8 cellular contexts compared by ENCODE assay signal in genomic region chr6:13428528-13429405, GRCh38. TPM values are rescaled to one million over a fixed set of nuclear protein-coding genes. Genes with fewer than 3 reads are reported as not detected.
DNase-seq lines count a peak whose midpoint lies in the region; ATAC-seq and TF ChIP-seq lines count a peak whose summit lies in the region.

No MANE protein-coding gene starts in this region.

- H3K27ac Mint-ChIP-seq in WTC11 = peak overlapping the region; percentile 73; the same call in 1 of the 2 replicates

- POLR2A ChIA-PET in WTC11 (lab: Charles Lee) = interaction anchor here (0.6 to 1.1 kb wide), 2 partner anchors 127 to 133 kb away, joined by 3 read pairs; no protein-coding TSS in a partner anchor

- peak; percentile 61 for DNase-seq in activated CD8-positive, alpha-beta memory T cell treated with anti-CD3 and anti-CD28 coated beads, Interleukin-2, amount 50 U/mL, for 48 hours
- no peak for DNase-seq in activated CD8-positive, alpha-beta memory T cell treated with anti-CD3 and anti-CD28 coated beads, Interleukin-2, amount 50 U/mL, for 4 hours
- DNase-seq in WTC11 (ENCODE audit: low spot score) (peak; percentile 29), sciatic nerve (ENCODE audit: low spot score) (no peak), A172 (ENCODE audit: low spot score) (no peak), DMS53 treated with DMSO at 0.1 percent for 48 hours (lab: John Stamatoyannopoulos, UW; ENCODE audit: unreplicated experiment) (no peak), COLO668 (lab: John Stamatoyannopoulos, UW; ENCODE audit: unreplicated experiment) (no peak)

- peaks cover 69% of the 10 kb centered on the region for H3K4me1 Mint-ChIP-seq in WTC11

- no peak overlapping the region for H3K4me3 Mint-ChIP-seq in WTC11

- H3K9me3 Mint-ChIP-seq in WTC11 = no peaks in the 10 kb centered on the region

- intact Hi-C loops in sciatic nerve (cut with DNase I) = no loop called here

- ATAC-seq in HG02763 (IDR thresholded peaks at IDR 0.05; ENCODE audit: unreplicated experiment) (peak; percentile 25), WTC11 (peak; percentile 58), sciatic nerve (peak; percentile 36)

- H3K27me3 Mint-ChIP-seq in WTC11 (ENCODE audit: low read depth) = no peaks in the 10 kb centered on the region

- no peak for TF ChIP-seq CTCF in WTC11 (IDR thresholded peaks at IDR 0.05)

- CTCF ChIA-PET in WTC11 (lab: Charles Lee) = interaction anchor here (0.7 to 1.8 kb wide), 13 partner anchors 11 to 187 kb away, joined by 3 to 8 read pairs (median 4); partner anchors contain the start of genes NOL7, SIRT5 and TBC1D7

- no peaks in the 10 kb centered on the region for H3K36me3 Mint-ChIP-seq in WTC11

TF ChIP-seq in WTC11, 78 proteins besides CTCF, POLR2A, EP300 and RAD21 (continues in another document):
- TF ChIP-seq ARID4B (CRISPR knock-in tag; IDR thresholded peaks at IDR 0.05; ENCODE audit: borderline replicate concordance) = no peak
- TF ChIP-seq RELA (CRISPR knock-in tag; IDR thresholded peaks at IDR 0.05; ENCODE audit: borderline replicate concordance) = no peak
- no peak for TF ChIP-seq JUN (CRISPR knock-in tag; IDR thresholded peaks at IDR 0.05)
- TF ChIP-seq CDX4 (CRISPR knock-in tag; IDR thresholded peaks at IDR 0.05; ENCODE audit: borderline replicate concordance) = no peak
- TF ChIP-seq ZNF425 (CRISPR knock-in tag; conservative IDR thresholded peaks at IDR 0.05) = no peak
- no peak for TF ChIP-seq PRDM15 (CRISPR knock-in tag; IDR thresholded peaks at IDR 0.05)
- TF ChIP-seq JAZF1 (CRISPR knock-in tag; IDR thresholded peaks at IDR 0.05) = no peak
- TF ChIP-seq AFF4 (CRISPR knock-in tag; IDR thresholded peaks at IDR 0.05; ENCODE audit: borderline replicate concordance) = no peak

RNA-seq across cellular contexts. Expression of gene GFOD1, which starts 58.6 kb away (rescaled TPM):
- 5.2 to 8.5 TPM (median 5.8 TPM) in 3 replicates for total RNA-seq in WTC11 (2021)
- 16.3 TPM for total RNA-seq in sciatic nerve
- 2.5 and 3.3 TPM in 2 replicates for total RNA-seq in A172 (2014; rRNA removed; shearing (Covaris generic))

Comparison
In these comparisons a context has a peak if more than half of its experiments do, and no peak if none do; other contexts are left out.
1. DNase-seq: peak in activated CD8-positive, alpha-beta memory T cell treated with anti-CD3 and anti-CD28 coated beads, Interleukin-2, amount 50 U/mL, for 48 hours (single experiment) and WTC11 (single experiment); none in activated CD8-positive, alpha-beta memory T cell treated with anti-CD3 and anti-CD28 coated beads, Interleukin-2, amount 50 U/mL, for 4 hours (single experiment), sciatic nerve (single experiment), A172 (single experiment), DMS53 treated with DMSO at 0.1 percent for 48 hours (single experiment) and COLO668 (single experiment).
2. Peak in every context shown above with its lines, with median percentiles within 50 percentile points of each other: ATAC-seq.